8 cellular contexts compared by ENCODE assay signal in genomic region chr4:17578482-17578891, GRCh38. TPM values are rescaled to one million over a fixed set of nuclear protein-coding genes. Genes with fewer than 3 reads are reported as not detected.
DNase-seq lines count a peak whose midpoint lies in the region; ATAC-seq, FAIRE-seq and TF ChIP-seq lines count a peak whose summit lies in the region.

No MANE protein-coding gene starts in this region.

- H3K36me3 ChIP-seq in GM23248 (ENCODE audit: low read depth) (peaks cover 13% of the 10 kb centered on the region; the same call in 1 of the 2 replicates), K562 (ENCODE audit: control insufficient read depth, insufficient read depth, low read length) (peaks cover 42% of the 10 kb centered on the region)

- 77 to 86% methylated on average over 6 of the region's 6 CpGs for WGBS in GM23248 (ENCODE audit: low coverage in 1 of 2, low lambda C conversion rate in 2 of 2, missing lambda C conversion rate in 2 of 2), 2 experiments
- WGBS in K562 (ENCODE audit: insufficient coverage, low coverage, missing lambda C conversion rate) = 9% methylated on average over 6 of the region's 6 CpGs

- H4K20me1 ChIP-seq in GM23248 (ENCODE audit: insufficient read depth) (no peaks in the 10 kb centered on the region), K562 (replicated peaks; ENCODE audit: control insufficient read depth, insufficient read depth, low read length) (no peaks in the 10 kb centered on the region)

- no peak for TF ChIP-seq EP300 in K562 (IDR thresholded peaks at IDR 0.05; ENCODE audit: low read length)

- H3K4me2 ChIP-seq in GM23248 (ENCODE audit: unreplicated experiment) = peak overlapping the region; percentile 74
- H3K4me2 ChIP-seq in K562 (ENCODE audit: insufficient read depth, low read length) = peak overlapping the region; percentile 86

- H3K4me1 ChIP-seq in GM23248 (ENCODE audit: insufficient read depth) (peaks cover 8% of the 10 kb centered on the region; the same call in 1 of the 2 replicates), K562 (replicated peaks in 1 of 2; ENCODE audit: control insufficient read depth in 2 of 2, insufficient read depth in 2 of 2, low read length in 2 of 2) (peaks cover 6 to 10% of the 10 kb centered on the region in 2 experiments; a peak in 3 of 5 replicates), mononuclear cell (ENCODE audit: insufficient read depth, low read length) (peaks cover 44% of the 10 kb centered on the region)

- TF ChIP-seq POLR2A in K562 (conservative IDR thresholded peaks at IDR 0.05) = no peak

- TF ChIP-seq CTCF in K562 (IDR thresholded peaks at IDR 0.05 in 2 of 3, conservative IDR thresholded peaks at IDR 0.05 in 1 of 3; ENCODE audit: insufficient read depth in 2 of 3, low read depth in 1 of 3, low read length in 3 of 3) = no peak

- no peaks in the 10 kb centered on the region for H3K9me1 ChIP-seq in K562 (ENCODE audit: control insufficient read depth, insufficient read depth, low read length)

- H3F3A ChIP-seq in GM23248 (ENCODE audit: insufficient read depth) = no peaks in the 10 kb centered on the region

- DNase-seq in GM23248 = no peak
- DNase-seq in M059J (ENCODE audit: low read depth) = peak; percentile 31
- DNase-seq in K562 (ENCODE audit: extremely low read depth in 1 of 4, low spot score in 3 of 4) = peak in 1 of 4 experiments; percentile 18
- no peak for DNase-seq in NCI-H510A (lab: John Stamatoyannopoulos, UW)
- DNase-seq in stimulated activated CD4-positive, alpha-beta T cell treated with anti-CD3 and anti-CD28 coated beads, Interleukin-1b, Interleukin-23, amount 100 ng/mL, for 48 hours = no peak
- DNase-seq in HuH-7.5 (ENCODE audit: low spot score) = no peak

- TF ChIP-seq RAD21 in K562 (CRISPR knock-in tag; conservative IDR thresholded peaks at IDR 0.05 in 1 of 2, IDR thresholded peaks at IDR 0.05 in 1 of 2) = no peak

- POLR2A ChIA-PET in K562 (lab: Yijun Ruan, JAX) = interaction anchor here (0.7 to 1.3 kb wide), 5 partner anchors 8 to 35 kb away, joined by 3 to 6 read pairs (median 3); no protein-coding TSS in a partner anchor

- H3K79me2 ChIP-seq in GM23248 (ENCODE audit: insufficient read depth) (peaks cover 13% of the 10 kb centered on the region), K562 (ENCODE audit: control insufficient read depth, insufficient read depth, low read length) (peaks cover 24% of the 10 kb centered on the region)

- no peaks in the 10 kb centered on the region for H3K9me2 ChIP-seq in GM23248 (ENCODE audit: insufficient read depth)

- in situ Hi-C loops in GM23248 (cut with MboI) (no loop called here), K562 (cut with MboI) (no loop called here)

- CTCF ChIA-PET in K562 (lab: Yijun Ruan, JAX; ENCODE audit: low intra/inter-chr PET ratio) = no interaction called here

- H2AFZ ChIP-seq in GM23248 (peak overlapping the region; percentile 92), K562 (ENCODE audit: low read depth, low read length) (peak overlapping the region; percentile 96)

- H3K27me3 ChIP-seq in GM23248 (replicated peaks; ENCODE audit: insufficient read depth) = no peaks in the 10 kb centered on the region
- no peaks in the 10 kb centered on the region for H3K27me3 ChIP-seq in K562 (ENCODE audit: control insufficient read depth in 2 of 2, insufficient read depth in 2 of 2, low read length in 2 of 2)
- H3K27me3 ChIP-seq in mononuclear cell (ENCODE audit: insufficient read depth, low read length) = no peaks in the 10 kb centered on the region

- peak overlapping the region; percentile 92 for H3K4me3 ChIP-seq in GM23248
- peak overlapping the region; percentile 94 for H3K4me3 ChIP-seq in K562
- peak overlapping the region; percentile 93 for H3K4me3 ChIP-seq in mononuclear cell (ENCODE audit: low read length)

- intact Hi-C loops in K562 (cut with micrococcal nuclease) = no loop called here

- no peak for FAIRE-seq in K562 (lab: Jason Lieb, UNC)

- H3K27ac ChIP-seq in GM23248 = peak overlapping the region; percentile 86
- peak overlapping the region; percentile 85 for H3K27ac ChIP-seq in K562 (ENCODE audit: extremely low read depth, low read depth, low read length)

- peak overlapping the region; percentile 89 for H3K9ac ChIP-seq in GM23248
- H3K9ac ChIP-seq in K562 (ENCODE audit: insufficient read depth in 1 of 2, low read depth in 2 of 2, low read length in 2 of 2) = peak overlapping the region; percentile 84 to 95

- BruUV-seq in K562 (replicated peaks; lab: Mats Ljungman, UMichigan) = no TSS peak

- H3K9me3 ChIP-seq in GM23248 (ENCODE audit: low read depth) (no peaks in the 10 kb centered on the region), K562 (replicated peaks; ENCODE audit: control insufficient read depth, insufficient read depth, low read depth, low read length) (no peaks in the 10 kb centered on the region), mononuclear cell (ENCODE audit: low read depth, low read length) (no peaks in the 10 kb centered on the region)

- peak; percentile 31 for ATAC-seq in GM18498 (IDR thresholded peaks at IDR 0.05; ENCODE audit: unreplicated experiment)
- peak; percentile 14 for ATAC-seq in K562

RNA-seq across cellular contexts. Expression of gene LAP3, which starts 1.5 kb away (rescaled TPM):
- 63.6 and 75.4 TPM in 2 replicates for total RNA-seq in GM23248 (2014; rRNA removed; shearing (Covaris generic))
- polyA plus RNA-seq in GM23248 (2016; fragmentation: Nextera tagmentation; extraction: Ambion mirVana) (60.7 and 62.6 TPM in 2 replicates), K562 (2011; rRNA removed) (75.0 and 97.3 TPM in 2 replicates), K562 (2014; fragmentation: Illumina TruSeq; extraction: Trizol) (115 and 132 TPM in 2 replicates), K562 (2014; fragmentation: Nextera tagmentation; extraction: Ambion mirVana) (100 to 1,000 TPM in 1 of 2 experiments, 10 to 100 TPM in 1; 97.3 to 170 TPM), K562 (2014; rRNA removed) (93.1 and 94.3 TPM in 2 replicates)
- total RNA-seq in M059J (2014; rRNA removed; shearing (Covaris generic)) = 279 and 291 TPM in 2 replicates
- total RNA-seq in K562 (2011; cell fraction: chromatin; rRNA removed; ENCODE audit: low replicate concordance) = 32.7 and 42.6 TPM in 2 replicates
- 24.0 and 28.4 TPM in 2 replicates for total RNA-seq in K562 (2011; cell fraction: nucleolus; rRNA removed)
- 31.4 and 34.3 TPM in 2 replicates for total RNA-seq in K562 (2011; cell fraction: nucleoplasm; rRNA removed)
- total RNA-seq in K562 (2014; rRNA removed) (100 and 107 TPM in 2 replicates), K562 (2014; rRNA removed; fragmentation: Illumina TruSeq; extraction: Trizol) (122 and 126 TPM in 2 replicates), K562 (2015; rRNA removed; fragmentation: Illumina TruSeq; extraction: Trizol) (134 and 143 TPM in 2 replicates), K562 (2021) (82.3 and 85.6 TPM in 2 replicates), mononuclear cell (88.7 TPM)
- 45.3 and 56.8 TPM in 2 replicates for polyA plus RNA-seq in K562 (2011; cell fraction: cytosol; rRNA removed)
- 25.3 and 29.5 TPM in 2 replicates for polyA plus RNA-seq in K562 (2011; cell fraction: nucleus; rRNA removed)
- 64.4 and 111 TPM in 2 replicates for polyA plus RNA-seq in K562 (2012)
- 87.0 and 98.8 TPM in 2 replicates for polyA minus RNA-seq in K562 (2011; rRNA and poly(A)+ RNA removed)
- polyA minus RNA-seq in K562 (2011; cell fraction: cytosol; rRNA and poly(A)+ RNA removed) = 33.4 and 54.2 TPM in 2 replicates
- 24.0 and 33.1 TPM in 2 replicates for polyA minus RNA-seq in K562 (2011; cell fraction: nucleus; rRNA and poly(A)+ RNA removed)

RNA-seq across cellular contexts. Expression of gene MED28, which starts 36.0 kb away (rescaled TPM):
- total RNA-seq in GM23248 (2014; rRNA removed; shearing (Covaris generic)) = 3.9 and 4.8 TPM in 2 replicates
- polyA plus RNA-seq in GM23248 (2016; fragmentation: Nextera tagmentation; extraction: Ambion mirVana) = 34.1 and 40.0 TPM in 2 replicates
- total RNA-seq in M059J (2014; rRNA removed; shearing (Covaris generic)) = 4.9 and 11.1 TPM in 2 replicates
- 38.5 and 51.6 TPM in 2 replicates for total RNA-seq in K562 (2011; cell fraction: chromatin; rRNA removed; ENCODE audit: low replicate concordance)
- total RNA-seq in K562 (2011; cell fraction: nucleolus; rRNA removed) = 29.0 and 36.8 TPM in 2 replicates
- total RNA-seq in K562 (2011; cell fraction: nucleoplasm; rRNA removed) = 51.3 and 93.1 TPM in 2 replicates
- 13.5 and 15.5 TPM in 2 replicates for total RNA-seq in K562 (2014; rRNA removed)
- 34.6 and 41.9 TPM in 2 replicates for total RNA-seq in K562 (2014; rRNA removed; fragmentation: Illumina TruSeq; extraction: Trizol)
- total RNA-seq in K562 (2015; rRNA removed; fragmentation: Illumina TruSeq; extraction: Trizol) = 68.0 and 77.0 TPM in 2 replicates
- 82.4 and 93.8 TPM in 2 replicates for total RNA-seq in K562 (2021)
- 42.4 and 50.5 TPM in 2 replicates for polyA plus RNA-seq in K562 (2011; rRNA removed)
- polyA plus RNA-seq in K562 (2011; cell fraction: cytosol; rRNA removed) = 15.6 and 24.7 TPM in 2 replicates
- 36.3 and 45.5 TPM in 2 replicates for polyA plus RNA-seq in K562 (2011; cell fraction: nucleus; rRNA removed)
- 30.2 and 53.6 TPM in 2 replicates for polyA plus RNA-seq in K562 (2012)
- 23.0 and 28.4 TPM in 2 replicates for polyA plus RNA-seq in K562 (2014; fragmentation: Illumina TruSeq; extraction: Trizol)
- polyA plus RNA-seq in K562 (2014; fragmentation: Nextera tagmentation; extraction: Ambion mirVana) = 10 to 100 TPM; 76.5 to 79.2 TPM
- polyA plus RNA-seq in K562 (2014; rRNA removed) = 35.1 and 43.4 TPM in 2 replicates
- polyA minus RNA-seq in K562 (2011; rRNA and poly(A)+ RNA removed) = 24.6 and 28.1 TPM in 2 replicates
- 41.8 and 43.2 TPM in 2 replicates for polyA minus RNA-seq in K562 (2011; cell fraction: cytosol; rRNA and poly(A)+ RNA removed)
- 25.3 and 29.1 TPM in 2 replicates for polyA minus RNA-seq in K562 (2011; cell fraction: nucleus; rRNA and poly(A)+ RNA removed)
- total RNA-seq in mononuclear cell = 18.5 TPM
